2 cellular contexts compared by ENCODE assay signal in genomic region chr10:25063157-25063556, GRCh38.
TF ChIP-seq lines count a peak whose summit lies in the region.

No MANE protein-coding gene starts in this region.

TF ChIP-seq in liver, 16 proteins besides CTCF, POLR2A, EP300 and RAD21:
- TF ChIP-seq TAF1 (conservative IDR thresholded peaks at IDR 0.05), result no peak
- TF ChIP-seq EGR1 (IDR thresholded peaks at IDR 0.05; ENCODE audit: low read depth in 2 of 2), result no peak
- TF ChIP-seq FOXA2 (IDR thresholded peaks at IDR 0.05), result no peak
- TF ChIP-seq NR2F2 (IDR thresholded peaks at IDR 0.05), result no peak
- TF ChIP-seq RXRA (IDR thresholded peaks at IDR 0.05), result no peak
- no peak for TF ChIP-seq HNF4A (conservative IDR thresholded peaks at IDR 0.05)
- no peak for TF ChIP-seq JUND (IDR thresholded peaks at IDR 0.05)
- no peak for TF ChIP-seq ZBTB33 (IDR thresholded peaks at IDR 0.05)
- no peak for TF ChIP-seq REST (IDR thresholded peaks at IDR 0.05)
- TF ChIP-seq SP1 (IDR thresholded peaks at IDR 0.05), result no peak
- no peak for TF ChIP-seq MAX (IDR thresholded peaks at IDR 0.05)
- no peak for TF ChIP-seq GABPA (IDR thresholded peaks at IDR 0.05 in 1 of 2, conservative IDR thresholded peaks at IDR 0.05 in 1 of 2)
- TF ChIP-seq ATF3 (IDR thresholded peaks at IDR 0.05), result no peak
- no peak for TF ChIP-seq FOXA1 (IDR thresholded peaks at IDR 0.05)
- no peak for TF ChIP-seq YY1 (IDR thresholded peaks at IDR 0.05)
- TF ChIP-seq HNF4G (IDR thresholded peaks at IDR 0.05), result no peak

TF ChIP-seq in HepG2, 621 proteins besides CTCF, POLR2A, EP300 and RAD21:
- TF ChIP-seq PLSCR1 (CRISPR knock-in tag; IDR thresholded peaks at IDR 0.05; ENCODE audit: borderline replicate concordance) (no peak), ZNF280D (CRISPR knock-in tag; IDR thresholded peaks at IDR 0.05) (no peak), WIZ (CRISPR knock-in tag; IDR thresholded peaks at IDR 0.05) (no peak), DNMT1 (CRISPR knock-in tag; IDR thresholded peaks at IDR 0.05) (no peak)
